9 cellular contexts compared by ENCODE assay signal in the genomic region with DNA sequence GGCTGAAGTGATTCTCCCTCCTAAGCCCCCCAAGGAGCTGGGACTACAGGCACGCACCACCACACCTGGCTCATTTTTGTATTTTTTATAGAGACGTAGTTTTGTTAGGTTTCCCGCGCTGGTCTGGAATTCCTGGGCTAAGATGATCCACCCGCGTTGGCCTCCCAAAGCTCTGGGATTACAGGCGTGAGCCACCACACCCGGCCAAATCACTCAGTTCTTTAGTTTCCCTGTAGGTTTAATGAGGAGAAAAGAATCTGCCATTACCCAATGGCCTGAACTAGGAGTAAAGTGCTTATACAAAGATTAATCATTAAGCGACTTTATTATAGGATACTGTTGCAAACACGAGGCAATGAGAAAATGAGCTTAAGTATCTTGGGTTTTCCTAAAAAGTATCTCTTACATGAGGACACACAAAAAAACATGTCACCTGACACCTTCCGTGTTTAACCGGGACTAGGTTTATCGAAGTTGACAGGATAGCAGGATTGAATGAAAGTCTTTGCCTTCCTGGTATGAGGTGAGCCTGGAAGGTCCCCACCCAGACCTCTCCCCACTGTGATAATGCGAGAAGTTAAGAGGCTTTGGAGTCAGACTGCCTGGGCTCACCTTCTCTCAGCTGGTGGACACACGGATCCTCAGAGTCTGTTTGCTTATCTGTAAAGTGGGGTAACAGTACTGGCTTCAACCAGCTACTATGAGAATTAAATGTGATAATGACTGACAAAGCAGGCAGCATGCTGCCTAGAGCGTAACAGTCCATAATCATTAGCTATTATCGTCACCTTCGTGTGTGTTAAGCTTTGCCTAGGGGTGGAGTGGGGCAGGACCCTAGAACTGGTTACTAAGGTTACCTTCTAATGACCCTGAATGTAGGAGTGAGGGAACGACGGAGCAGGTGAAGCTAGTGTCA.
DNase-seq lines count a peak whose midpoint lies in the region; ATAC-seq lines count a peak whose summit lies in the region.
"Had no signal": no experiment of that assay in that cellular context is flagged by ENCODE, and none has a peak within 500 bp of the region (broad histone marks: within the 10 kb centered on the region; RNA-seq: fewer than 3 reads in every experiment).

No MANE protein-coding gene starts in this region.

- no peaks in the 10 kb centered on the region for H3K36me3 Mint-ChIP-seq in activated naive CD8-positive, alpha-beta T cell

- H3K4me1 Mint-ChIP-seq in activated naive CD8-positive, alpha-beta T cell (ENCODE audit: low read depth), result peaks cover 61% of the 10 kb centered on the region
- H3K4me1 Mint-ChIP-seq in stimulated activated naive CD8-positive, alpha-beta T cell treated with anti-CD3 and anti-CD28 coated beads, Interleukin-15, amount 100 ng/mL, for 72 hours, result peaks cover 58% of the 10 kb centered on the region

- ATAC-seq in stimulated activated naive CD8-positive, alpha-beta T cell treated with anti-CD3 and anti-CD28 coated beads, Interleukin-15, amount 100 ng/mL, for 72 hours, result no peak
- ATAC-seq in HG02981 (IDR thresholded peaks at IDR 0.05; ENCODE audit: unreplicated experiment) (no peak), GM18867 (IDR thresholded peaks at IDR 0.05; ENCODE audit: unreplicated experiment) (no peak)

- DNase-seq in NCI-H1092 treated with DMSO at 0.1 percent for 48 hours (lab: John Stamatoyannopoulos, UW) (peak; percentile 30), NCI-H1092 (lab: John Stamatoyannopoulos, UW) (no peak), kidney tubule cell (ENCODE audit: low spot score) (peak; percentile 9), globus pallidus (ENCODE audit: low spot score) (no peak)
- DNase-seq in stimulated activated naive CD8-positive, alpha-beta T cell treated with anti-CD3 and anti-CD28 coated beads, Interleukin-15, amount 100 ng/mL, for 72 hours, result no peak
- DNase-seq: 8988T had no signal

- no peaks in the 10 kb centered on the region for H3K27me3 Mint-ChIP-seq in activated naive CD8-positive, alpha-beta T cell
- H3K27me3 Mint-ChIP-seq in stimulated activated naive CD8-positive, alpha-beta T cell treated with anti-CD3 and anti-CD28 coated beads, Interleukin-15, amount 100 ng/mL, for 72 hours, result no peaks in the 10 kb centered on the region

- peak overlapping the region; percentile 100 for H3K27ac Mint-ChIP-seq in activated naive CD8-positive, alpha-beta T cell
- peak overlapping the region; percentile 99 to 100 for H3K27ac Mint-ChIP-seq in stimulated activated naive CD8-positive, alpha-beta T cell treated with anti-CD3 and anti-CD28 coated beads, Interleukin-15, amount 100 ng/mL, for 72 hours

- no peaks in the 10 kb centered on the region for H3K9me3 Mint-ChIP-seq in activated naive CD8-positive, alpha-beta T cell (ENCODE audit: low read depth)
- no peaks in the 10 kb centered on the region for H3K9me3 Mint-ChIP-seq in stimulated activated naive CD8-positive, alpha-beta T cell treated with anti-CD3 and anti-CD28 coated beads, Interleukin-15, amount 100 ng/mL, for 72 hours

- H3K4me3 Mint-ChIP-seq in activated naive CD8-positive, alpha-beta T cell, result peak overlapping the region; percentile 98
- H3K4me3 Mint-ChIP-seq in stimulated activated naive CD8-positive, alpha-beta T cell treated with anti-CD3 and anti-CD28 coated beads, Interleukin-15, amount 100 ng/mL, for 72 hours, result peak overlapping the region; percentile 85 to 95

Comparison
In these comparisons a context has a peak if more than half of its experiments do, and no peak if none do; other contexts are left out.
1. DNase-seq: peak in NCI-H1092 treated with DMSO at 0.1 percent for 48 hours (single experiment) and kidney tubule cell (single experiment); none in NCI-H1092 (single experiment), stimulated activated naive CD8-positive, alpha-beta T cell treated with anti-CD3 and anti-CD28 coated beads, Interleukin-15, amount 100 ng/mL, for 72 hours (0 of 2) and globus pallidus (single experiment).